Comparison of ENCODE assay signal across 18 cellular contexts in the genomic region with DNA sequence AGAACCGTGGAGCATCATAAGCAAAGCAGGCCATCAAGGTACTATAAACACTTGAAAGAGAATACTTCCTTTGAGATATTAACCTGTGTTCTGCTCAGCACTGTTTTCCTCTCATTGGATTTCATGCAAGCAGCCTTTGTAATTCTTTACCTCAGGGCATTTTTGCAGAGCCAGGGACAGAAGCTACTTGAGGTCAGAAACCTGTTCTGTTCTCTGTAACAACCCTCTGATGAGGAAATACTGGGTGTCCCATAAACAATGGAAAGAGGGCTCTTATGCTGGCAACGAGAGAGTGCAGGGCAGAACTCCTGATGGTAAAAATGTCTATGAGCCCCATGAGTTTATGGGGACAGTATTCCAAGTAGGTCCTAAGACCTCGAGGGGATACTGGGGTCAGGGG.
DNase-seq lines count a peak whose midpoint lies in the region; FAIRE-seq and TF ChIP-seq lines count a peak whose summit lies in the region.
"Had no signal": no experiment of that assay in that cellular context is flagged by ENCODE, and none has a peak within 500 bp of the region (broad histone marks: within the 10 kb centered on the region; RNA-seq: fewer than 3 reads in every experiment).

No MANE protein-coding gene starts in this region.

- no peak overlapping the region for H2BK15ac ChIP-seq in H1 (ENCODE audit: low read length)

- 93% methylated on average over 3 of the region's 3 CpGs; no CpG with 5 or more reads in 1 of the 2 experiments for WGBS in H1 (ENCODE audit: extremely low coverage in 1 of 2, insufficient coverage in 1 of 2, insufficient read length in 1 of 2, insufficient replicate concordance in 2 of 2, low coverage in 1 of 2, low lambda C conversion rate in 2 of 2, missing lambda C conversion rate in 1 of 2), 2 experiments
- 78 to 80% methylated on average over 3 of the region's 3 CpGs for WGBS in testis, 2 donors

- H3K79me2 ChIP-seq in H1 (ENCODE audit: control insufficient read depth in 1 of 2, insufficient read depth in 2 of 2, low read length in 2 of 2) = no peaks in the 10 kb centered on the region
- no peaks in the 10 kb centered on the region for H3K79me2 ChIP-seq in parathyroid adenoma

- TF ChIP-seq EP300 in H1 (IDR thresholded peaks at IDR 0.05; ENCODE audit: borderline replicate concordance in 1 of 2, low read depth in 2 of 2, low read length in 2 of 2) = no peak

- no peak overlapping the region for H2BK12ac ChIP-seq in H1 (ENCODE audit: low read depth, low read length)

- H3K9me3 ChIP-seq in HUES48 (ENCODE audit: control insufficient read depth, insufficient read depth, low read length) = no peaks in the 10 kb centered on the region
- H3K9me3 ChIP-seq in H1 (ENCODE audit: insufficient read depth in 2 of 2, low read depth in 1 of 2, low read length in 1 of 2) = peaks cover 7% of the 10 kb centered on the region in 2 experiments; a peak in 2 of 4 replicates
- H3K9me3 ChIP-seq in parathyroid adenoma (ENCODE audit: control insufficient read depth, low read length) = no peaks in the 10 kb centered on the region
- H3K9me3 ChIP-seq in testis = no peaks in the 10 kb centered on the region
- H3K9me3 ChIP-seq: SK-N-SH had no signal

- H3K18ac ChIP-seq in H1 (ENCODE audit: extremely low read depth, low read length) = no peak overlapping the region

- H3K23me2 ChIP-seq in H1 (ENCODE audit: low read depth, low read length) = no peaks in the 10 kb centered on the region

- no peak overlapping the region for H4K5ac ChIP-seq in H1 (ENCODE audit: insufficient read length, low read depth, low read length)

- TF ChIP-seq POLR2A in H1 (IDR thresholded peaks at IDR 0.05; ENCODE audit: control extremely low read depth in 1 of 2, low read depth in 2 of 2, low read length in 2 of 2) (no peak), testis (IDR thresholded peaks at IDR 0.05) (no peak)

- CTCF ChIA-PET in H1 (lab: Charles Lee; ENCODE audit: partially characterized antibody) = interaction anchor here (0.6 to 2.3 kb wide), 5 partner anchors 8 to 732 kb away, joined by 3 to 22 read pairs (median 8); no protein-coding TSS in a partner anchor

- no peak overlapping the region for H3K14ac ChIP-seq in H1 (ENCODE audit: insufficient read length)

- no peak overlapping the region for H2BK120ac ChIP-seq in H1 (replicated peaks; ENCODE audit: low read depth, low read length)

- H2AK5ac ChIP-seq in H1 (ENCODE audit: low read depth, low read length) = no peak overlapping the region

- no peaks in the 10 kb centered on the region for H3K79me1 ChIP-seq in H1 (ENCODE audit: low read depth, low read length)

- no peak overlapping the region for H3K4ac ChIP-seq in H1 (replicated peaks; ENCODE audit: insufficient read length, low read depth, low read length)

- no peak overlapping the region for H3K4me2 ChIP-seq in H1 (ENCODE audit: insufficient read depth in 1 of 2, low read depth in 2 of 2, low read length in 2 of 2)
- no peak overlapping the region for H3K4me2 ChIP-seq in parathyroid adenoma (ENCODE audit: low read length)
- H3K4me2 ChIP-seq: SK-N-SH had no signal

- in situ Hi-C loops in ACHN (cut with HindIII; ENCODE audit: low pct_ligation_motif_present, low pct_unique_long_range_greater_than_20kb, low sequenced_read_pairs) = no loop called here

- H3K36me3 ChIP-seq in HUES48 (ENCODE audit: control insufficient read depth, insufficient read depth, low read length) = no peaks in the 10 kb centered on the region
- no peaks in the 10 kb centered on the region for H3K36me3 ChIP-seq in H1 (ENCODE audit: control insufficient read depth in 2 of 4, insufficient read depth in 4 of 4, low read length in 3 of 4)
- no peaks in the 10 kb centered on the region for H3K36me3 ChIP-seq in parathyroid adenoma (ENCODE audit: control insufficient read depth, insufficient read depth, low read length)
- H3K36me3 ChIP-seq in testis (ENCODE audit: low read depth, missing control alignments) = no peaks in the 10 kb centered on the region

- H2AFZ ChIP-seq in H1 (ENCODE audit: low read length) (peak overlapping the region; percentile 51; the same call in 1 of the 2 replicates), parathyroid adenoma (peak overlapping the region; percentile 2)

- TF ChIP-seq CTCF in H1 (IDR thresholded peaks at IDR 0.05; ENCODE audit: control extremely low read depth in 1 of 3, insufficient read depth in 1 of 3, low read depth in 1 of 3, low read length in 3 of 3) (no peak), parathyroid adenoma (IDR thresholded peaks at IDR 0.05) (no peak), testis (IDR thresholded peaks at IDR 0.05) (no peak)

- H3K4me3 ChIP-seq in HUES48 (ENCODE audit: low read depth, low read length) (no peak overlapping the region), H1 (ENCODE audit: extremely low read depth in 1 of 4, insufficient read depth in 2 of 4, low read depth in 3 of 4, low read length in 4 of 4) (no peak overlapping the region), parathyroid adenoma (ENCODE audit: low read depth, low read length) (no peak overlapping the region), testis (no peak overlapping the region)
- H3K4me3 ChIP-seq: GM12878 had no signal

- no peak overlapping the region for H3K56ac ChIP-seq in H1 (replicated peaks; ENCODE audit: insufficient read length, low read depth, low read length)

- H4K91ac ChIP-seq in H1 (replicated peaks; ENCODE audit: insufficient read length, low read length) = no peak overlapping the region

- no peak overlapping the region for H3K9ac ChIP-seq in HUES48 (ENCODE audit: low read depth, low read length)
- H3K9ac ChIP-seq in H1 (replicated peaks in 1 of 4; ENCODE audit: extremely low read depth in 1 of 4, low read depth in 3 of 4, low read length in 3 of 4) = no peak overlapping the region
- H3K9ac ChIP-seq in parathyroid adenoma = no peak overlapping the region
- H3K9ac ChIP-seq: SK-N-SH had no signal

- FAIRE-seq in H1 (lab: Jason Lieb, UNC) = no peak
- FAIRE-seq: GM12878 had no signal

- DNase-seq in NCI-H2029 treated with DMSO at 0.1 percent for 48 hours (lab: John Stamatoyannopoulos, UW) (peak; percentile 32), H1 (ENCODE audit: low read depth in 1 of 2, low spot score in 2 of 2) (no peak), ACHN (no peak), NCI-H345 (lab: John Stamatoyannopoulos, UW) (no peak), testis (no peak)
- DNase-seq: H7, HFFc6, IMR-90, MM.1S, NCI-H1092, NCI-H1436 treated with DMSO at 0.1 percent for 48 hours, NCI-H2227 treated with DMSO at 0.1 percent for 48 hours, RPMI8226, SHP77 treated with DMSO at 0.1 percent for 48 hours had no signal

- POLR2A ChIA-PET in H1 (lab: Charles Lee; ENCODE audit: partially characterized antibody) = no interaction called here

- peaks cover 32% of the 10 kb centered on the region for H3K4me1 ChIP-seq in HUES48 (ENCODE audit: control insufficient read depth, insufficient read depth, low read length)
- H3K4me1 ChIP-seq in H1 (replicated peaks in 1 of 4; ENCODE audit: control insufficient read depth in 3 of 4, insufficient read depth in 4 of 4, low read length in 3 of 4) = peaks cover 0 to 3% (median under 1%) of the 10 kb centered on the region in 4 experiments; a peak in 1 of 7 replicates
- H3K4me1 ChIP-seq in parathyroid adenoma = peaks cover 16% of the 10 kb centered on the region
- H3K4me1 ChIP-seq in testis = no peaks in the 10 kb centered on the region

- no peaks in the 10 kb centered on the region for H3K27me3 ChIP-seq in HUES48 (ENCODE audit: control insufficient read depth, insufficient read depth, low read length)
- no peaks in the 10 kb centered on the region for H3K27me3 ChIP-seq in H1 (replicated peaks in 1 of 4; ENCODE audit: control insufficient read depth in 3 of 4, extremely low read depth in 1 of 4, insufficient read depth in 3 of 4, low read length in 3 of 4)
- H3K27me3 ChIP-seq in parathyroid adenoma (ENCODE audit: control insufficient read depth, insufficient read depth, low read length) = no peaks in the 10 kb centered on the region
- no peaks in the 10 kb centered on the region for H3K27me3 ChIP-seq in testis

- no peak overlapping the region for H2BK20ac ChIP-seq in H1 (ENCODE audit: low read length)

- H4K8ac ChIP-seq in H1 (ENCODE audit: extremely low read depth, insufficient read depth, low read length) = no peak overlapping the region

- intact Hi-C loops in testis (cut with DNase I; ENCODE audit: low total_unique reads) = no loop called here

- H4K20me1 ChIP-seq in H1 (replicated peaks in 1 of 2; ENCODE audit: control insufficient read depth in 1 of 2, insufficient read depth in 2 of 2, low read length in 2 of 2) = no peaks in the 10 kb centered on the region

- H3K27ac ChIP-seq in HUES48 (ENCODE audit: low read depth, low read length) (peak overlapping the region; percentile 29), H1 (ENCODE audit: low read depth, low read length) (no peak overlapping the region), parathyroid adenoma (peak overlapping the region; percentile 62), testis (no peak overlapping the region)

- H2BK5ac ChIP-seq in H1 (ENCODE audit: low read depth, low read length) = no peak overlapping the region

- no peak for TF ChIP-seq RAD21 in H1 (IDR thresholded peaks at IDR 0.05 in 1 of 2, conservative IDR thresholded peaks at IDR 0.05 in 1 of 2; ENCODE audit: low read depth in 2 of 2, low read length in 2 of 2)

- no peak overlapping the region for H3K23ac ChIP-seq in H1 (ENCODE audit: insufficient read length)

TF ChIP-seq in H1, 55 proteins besides CTCF, POLR2A, EP300 and RAD21 (continues in another document):
- no peak for TF ChIP-seq KDM4A (IDR thresholded peaks at IDR 0.05; ENCODE audit: low read depth, low read length, severe bottlenecking)
- no peak for TF ChIP-seq TCF12 (IDR thresholded peaks at IDR 0.05; ENCODE audit: low read depth, low read length)
- TF ChIP-seq BRCA1 (IDR thresholded peaks at IDR 0.05; ENCODE audit: low read depth, low read length) = no peak
- TF ChIP-seq FOSL1 (IDR thresholded peaks at IDR 0.05; ENCODE audit: insufficient read depth, low read depth, low read length) = no peak
- no peak for TF ChIP-seq NRF1 (IDR thresholded peaks at IDR 0.05; ENCODE audit: low read depth, low read length)
- TF ChIP-seq SP4 (IDR thresholded peaks at IDR 0.05; ENCODE audit: low read length) = no peak
- TF ChIP-seq SP2 (IDR thresholded peaks at IDR 0.05; ENCODE audit: low read length) = no peak
- TF ChIP-seq CEBPB (IDR thresholded peaks at IDR 0.05; ENCODE audit: low read depth, low read length) = no peak
- TF ChIP-seq, protein P1, sequence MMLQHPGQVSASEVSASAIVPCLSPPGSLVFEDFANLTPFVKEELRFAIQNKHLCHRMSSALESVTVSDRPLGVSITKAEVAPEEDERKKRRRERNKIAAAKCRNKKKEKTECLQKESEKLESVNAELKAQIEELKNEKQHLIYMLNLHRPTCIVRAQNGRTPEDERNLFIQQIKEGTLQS (IDR thresholded peaks at IDR 0.05; ENCODE audit: insufficient read depth, low read depth, low read length) = no peak
- TF ChIP-seq RBBP5 (IDR thresholded peaks at IDR 0.05; ENCODE audit: borderline replicate concordance, low read depth, low read length) = no peak
- no peak for TF ChIP-seq SRF (IDR thresholded peaks at IDR 0.05; ENCODE audit: low read depth, low read length)
- TF ChIP-seq KDM1A (IDR thresholded peaks at IDR 0.05; ENCODE audit: borderline replicate concordance, low read length) = no peak
- no peak for TF ChIP-seq SIX5 (IDR thresholded peaks at IDR 0.05; ENCODE audit: low read depth, low read length)
- TF ChIP-seq CREB1 (IDR thresholded peaks at IDR 0.05) = no peak

Comparison
In these comparisons a context has a peak if more than half of its experiments do, and no peak if none do; other contexts are left out.
1. H3K27ac ChIP-seq: peak in HUES48 (single experiment) and parathyroid adenoma (single experiment); none in H1 (single experiment) and testis (0 of 2).